ENCODE assay signal across 7 cellular contexts in genomic region chr1:21293537-21294265, GRCh38. TPM values are rescaled to one million over a fixed set of nuclear protein-coding genes. Genes with fewer than 3 reads are reported as not detected.
DNase-seq lines count a peak whose midpoint lies in the region; ATAC-seq and TF ChIP-seq lines count a peak whose summit lies in the region.

No MANE protein-coding gene starts in this region.

- H3K4me1 ChIP-seq in tibial artery, result peaks cover 0 to 95% (median 70%) of the 10 kb centered on the region in 4 donors

- peak overlapping the region; percentile 25 for H3K4me3 ChIP-seq in Jurkat, Clone E6-1 (ENCODE audit: low read length)
- H3K4me3 ChIP-seq in tibial artery, result no peak overlapping the region

- H3K36me3 ChIP-seq in tibial artery, result no peaks in the 10 kb centered on the region

- TF ChIP-seq CTCF in natural killer cell (IDR thresholded peaks at IDR 0.05) (no peak), tibial artery (IDR thresholded peaks at IDR 0.05) (no peak)

- no peaks in the 10 kb centered on the region for H3K36me3 Mint-ChIP-seq in natural killer cell

- H3K9me3 Mint-ChIP-seq in natural killer cell, result no peaks in the 10 kb centered on the region

- in situ Hi-C loops in G401 (cut with HindIII; ENCODE audit: low sequenced_read_pairs), result no loop called here

- peak overlapping the region; percentile 94 to 97 for H3K27ac Mint-ChIP-seq in natural killer cell

- peak overlapping the region; percentile 39 to 42 for H3K27ac ChIP-seq in tibial artery

- peak; percentile 37 for ATAC-seq in GM21447 (IDR thresholded peaks at IDR 0.05; ENCODE audit: unreplicated experiment)
- ATAC-seq in natural killer cell, result peak; percentile 15 to 22 (median 15)

- peak overlapping the region; percentile 84 for H3K4me3 Mint-ChIP-seq in natural killer cell

- DNase-seq in Jurkat, Clone E6-1 (ENCODE audit: low read depth, low spot score), result no peak
- peak; percentile 63 for DNase-seq in activated T-helper 9 cell treated with anti-CD3 and anti-CD28 coated beads, Interleukin-2, amount 50 U/mL, for 16 hours (ENCODE audit: low read depth)
- DNase-seq in natural killer cell, result peak; percentile 38
- DNase-seq in tibial artery, result no peak
- no peak for DNase-seq in G401 (ENCODE audit: low spot score)
- DNase-seq in NCI-H524 treated with DMSO at 0.1 percent for 48 hours (lab: John Stamatoyannopoulos, UW), result no peak

- H3K27me3 Mint-ChIP-seq in natural killer cell (ENCODE audit: low read depth in 2 of 2), result peaks cover 0 to 5% of the 10 kb centered on the region in 2 donors

- H3K9me3 ChIP-seq in tibial artery, result no peaks in the 10 kb centered on the region

- intact Hi-C loops in natural killer cell (cut with micrococcal nuclease), result loop anchor here (1.0 to 2.0 kb wide), 4 partner anchors 14 to 51 kb away; no protein-coding TSS in a partner anchor
- intact Hi-C loops in tibial artery (cut with DNase I; ENCODE audit: low total_unique reads), result no loop called here

- peaks cover 36 to 52% of the 10 kb centered on the region in 2 donors for H3K4me1 Mint-ChIP-seq in natural killer cell

- no peaks in the 10 kb centered on the region for H3K27me3 ChIP-seq in tibial artery

RNA-seq across cellular contexts. Expression of gene ECE1, which starts 3.4 kb away (rescaled TPM):
- polyA plus RNA-seq in Jurkat, Clone E6-1 (2012; ENCODE audit: insufficient read depth, insufficient read length), result 27.9 TPM
- total RNA-seq in natural killer cell, result 10 to 100 TPM; 47.2 to 70.1 (median 50.7) TPM
- 19.3 and 50.4 TPM in 2 replicates for total RNA-seq in G401 (2014; rRNA removed; shearing (Covaris generic))

Comparison
In these comparisons a context has a peak if more than half of its experiments do, and no peak if none do; other contexts are left out.
1. DNase-seq: peak in activated T-helper 9 cell treated with anti-CD3 and anti-CD28 coated beads, Interleukin-2, amount 50 U/mL, for 16 hours (single experiment) and natural killer cell (single experiment); none in Jurkat, Clone E6-1 (single experiment), tibial artery (0 of 2), G401 (single experiment) and NCI-H524 treated with DMSO at 0.1 percent for 48 hours (single experiment).